Comparison of ENCODE assay signal across 32 cellular contexts in genomic region chr5:31630931-31631330, GRCh38. TPM values are rescaled to one million over a fixed set of nuclear protein-coding genes. Genes with fewer than 3 reads are reported as not detected.
DNase-seq lines count a peak whose midpoint lies in the region; ATAC-seq, FAIRE-seq and TF ChIP-seq lines count a peak whose summit lies in the region.
"Had no signal": no experiment of that assay in that cellular context is flagged by ENCODE, and none has a peak within 500 bp of the region (broad histone marks: within the 10 kb centered on the region; RNA-seq: fewer than 3 reads in every experiment).

No MANE protein-coding gene starts in this region.

- FAIRE-seq in A549 (lab: Jason Lieb, UNC): no peak
- FAIRE-seq: A204.1, H54 had no signal

- CTCF ChIA-PET in A549 (lab: Yijun Ruan, JAX) (no interaction called here), SK-N-SH (lab: Yijun Ruan, JAX) (interaction anchor here (0.6 to 2.7 kb wide), 5 partner anchors 71 to 446 kb away, joined by 3 to 7 read pairs (median 4); no protein-coding TSS in a partner anchor)

- peaks cover 13% of the 10 kb centered on the region for H3K27me3 ChIP-seq in SK-N-SH (ENCODE audit: insufficient read depth)
- no peaks in the 10 kb centered on the region for H3K27me3 ChIP-seq in heart right ventricle
- no peaks in the 10 kb centered on the region for H3K27me3 ChIP-seq in psoas muscle (ENCODE audit: insufficient read depth in 3 of 3, low read length in 2 of 3)
- no peaks in the 10 kb centered on the region for H3K27me3 ChIP-seq in brain microvascular endothelial cell (replicated peaks)
- H3K27me3 ChIP-seq: ascending aorta had no signal

- H3K9me3 ChIP-seq in A549 (no peaks in the 10 kb centered on the region), SK-N-SH (no peaks in the 10 kb centered on the region), heart right ventricle (no peaks in the 10 kb centered on the region), psoas muscle (no peaks in the 10 kb centered on the region)
- H3K9me3 ChIP-seq: ascending aorta had no signal

- no peaks in the 10 kb centered on the region for H3F3A ChIP-seq in SK-N-SH (replicated peaks; ENCODE audit: insufficient read depth)

- H3K79me2 ChIP-seq in SK-N-SH (ENCODE audit: insufficient read depth): no peaks in the 10 kb centered on the region

- H2AFZ ChIP-seq in SK-N-SH (ENCODE audit: low read depth): no peak overlapping the region

- in situ Hi-C loops in brain microvascular endothelial cell (cut with HindIII; ENCODE audit: low pct_ligation_motif_present, low sequenced_read_pairs): no loop called here

- no peaks in the 10 kb centered on the region for H4K20me1 ChIP-seq in SK-N-SH (ENCODE audit: insufficient read depth)

- no peak overlapping the region for H3K4me2 ChIP-seq in A549
- no peak overlapping the region for H3K4me2 ChIP-seq in SK-N-SH

- POLR2A ChIA-PET in A549 (lab: Yijun Ruan, JAX) (no interaction called here), SK-N-SH (lab: Yijun Ruan, JAX) (interaction anchor here (0.6 kb wide), 1 partner anchor 312 kb away, joined by 5 read pairs; no protein-coding TSS in a partner anchor)

- no peak for TF ChIP-seq CTCF in A549 (IDR thresholded peaks at IDR 0.05)
- TF ChIP-seq CTCF in SK-N-SH (IDR thresholded peaks at IDR 0.05): no peak
- TF ChIP-seq CTCF in heart right ventricle (IDR thresholded peaks at IDR 0.05): no peak
- TF ChIP-seq CTCF in psoas muscle (IDR thresholded peaks at IDR 0.05): no peak
- TF ChIP-seq CTCF in brain microvascular endothelial cell (IDR thresholded peaks at IDR 0.05; ENCODE audit: low read depth, low read length, missing control alignments): no peak

- ATAC-seq in A549: peak; percentile 30 to 31; a peak in 2 of 6 replicates
- ATAC-seq in heart right ventricle: peak; percentile 93 to 98 (median 96)
- peak in 3 of 4 donors; percentile 49 to 97 (median 60) for ATAC-seq in psoas muscle
- ATAC-seq in HG03039 (IDR thresholded peaks at IDR 0.05; ENCODE audit: unreplicated experiment): no peak
- ATAC-seq: left lobe of liver; stimulated activated naive B cell treated with anti-CD40 and anti-IgM and Interleukin-4, amounts not matched to agents 10 μg/mL and 1 μg/mL and 100 μg/mL, for 72 hours had no signal

- no peaks in the 10 kb centered on the region for H3K4me1 ChIP-seq in A549
- peaks cover 0 to 15% of the 10 kb centered on the region in 2 experiments; a peak in 2 of 4 replicates for H3K4me1 ChIP-seq in SK-N-SH (ENCODE audit: control insufficient read depth in 1 of 2, insufficient read depth in 2 of 2, low read depth in 1 of 2, low read length in 1 of 2)
- H3K4me1 ChIP-seq in heart right ventricle: peaks cover 0 to 26% (median 10%) of the 10 kb centered on the region in 9 donors
- H3K4me1 ChIP-seq in psoas muscle: no peaks in the 10 kb centered on the region
- H3K4me1 ChIP-seq: ascending aorta had no signal

- no peak for DNase-seq in A549 (ENCODE audit: low read depth in 1 of 2, low spot score in 1 of 2)
- peak; percentile 55 for DNase-seq in SK-N-SH
- DNase-seq in heart right ventricle: peak; percentile 71 to 83
- peak in 1 of 2 donors; percentile 20 for DNase-seq in psoas muscle
- DNase-seq in cortex of kidney (lab: John Stamatoyannopoulos, UW): no peak
- no peak for DNase-seq in activated CD4-positive, alpha-beta T cell treated with anti-CD3 and anti-CD28 coated beads, Interleukin-2, amount 50 U/mL, for 1 hour
- no peak for DNase-seq in brain microvascular endothelial cell
- DNase-seq: activated CD4-positive, alpha-beta T cell treated with anti-CD3 and anti-CD28 coated beads for 48 hours; activated gamma-delta T cell; activated naive CD8-positive, alpha-beta T cell treated with anti-CD3 and anti-CD28 coated beads for 36 hours; activated T-cell treated with anti-CD3 and anti-CD28 coated beads, Interleukin-2, amount 50 U/mL, for 24 hours; AML-193; caudate nucleus; CD4-positive, alpha-beta memory T cell; effector memory CD4-positive, alpha-beta T cell; NCI-H1092 treated with DMSO at 0.1 percent for 48 hours; NCI-H187; NCI-H2171 treated with DMSO at 0.1 percent for 48 hours; NCI-H510A treated with DMSO at 0.1 percent for 48 hours; SHP77 treated with DMSO at 0.1 percent for 48 hours; stimulated activated naive B cell treated with anti-CD40 and anti-IgM and Interleukin-4, amounts not matched to agents 10 μg/mL and 1 μg/mL and 100 μg/mL, for 72 hours; SW 1271; T1000 had no signal

- H3K4me3 ChIP-seq in A549 (no peak overlapping the region), SK-N-SH (ENCODE audit: low read depth in 2 of 2, low read length in 1 of 2) (no peak overlapping the region), heart right ventricle (no peak overlapping the region), psoas muscle (no peak overlapping the region), brain microvascular endothelial cell (ENCODE audit: low read depth, low read length) (no peak overlapping the region)
- H3K4me3 ChIP-seq: ascending aorta, coronary artery had no signal

- intact Hi-C loops in heart right ventricle (cut with DNase I): loop anchor here in 2 of 10 donors (10.0 kb wide), 2 partner anchors 54 to 174 kb away; no protein-coding TSS in a partner anchor
- intact Hi-C loops in psoas muscle (cut with DNase I): no loop called here

- no peak for TF ChIP-seq EP300 in A549 (IDR thresholded peaks at IDR 0.05)
- TF ChIP-seq EP300 in SK-N-SH (IDR thresholded peaks at IDR 0.05; ENCODE audit: borderline replicate concordance in 1 of 2, low read depth in 1 of 2, low read length in 1 of 2): no peak; a peak in 1 of 4 replicates

- H3K36me3 ChIP-seq in SK-N-SH (replicated peaks in 1 of 2; ENCODE audit: control insufficient read depth in 1 of 2, insufficient read depth in 2 of 2, low read length in 1 of 2) (no peaks in the 10 kb centered on the region), heart right ventricle (no peaks in the 10 kb centered on the region), psoas muscle (ENCODE audit: insufficient read depth in 1 of 2, low read depth in 1 of 2) (no peaks in the 10 kb centered on the region), brain microvascular endothelial cell (replicated peaks) (no peaks in the 10 kb centered on the region)
- H3K36me3 ChIP-seq: ascending aorta had no signal

- 15% methylated on average over 7 of the region's 7 CpGs for WGBS in A549 (ENCODE audit: missing lambda C conversion rate)
- WGBS in SK-N-SH (ENCODE audit: low lambda C conversion rate): 31% methylated on average over 4 of the region's 7 CpGs
- WGBS in heart right ventricle, 2 donors: 39 to 53% methylated on average over 7 of the region's 7 CpGs
- WGBS in psoas muscle, 3 donors: 46 to 50% (median 47%) methylated on average over 6 to 7 of the region's 7 CpGs

- TF ChIP-seq RAD21 in A549 (conservative IDR thresholded peaks at IDR 0.05 in 1 of 2, IDR thresholded peaks at IDR 0.05 in 1 of 2): no peak
- TF ChIP-seq RAD21 in SK-N-SH (IDR thresholded peaks at IDR 0.05; ENCODE audit: low read length): no peak

- H3K27ac ChIP-seq in A549 (no peak overlapping the region), SK-N-SH (ENCODE audit: low read depth in 2 of 2, low read length in 1 of 2) (no peak overlapping the region), heart right ventricle (peak overlapping the region in 7 of 10 donors; percentile 34 to 75 (median 63)), psoas muscle (no peak overlapping the region), brain microvascular endothelial cell (no peak overlapping the region)
- H3K27ac ChIP-seq: ascending aorta, coronary artery, epithelial cell of prostate, VCaP had no signal

- no peak overlapping the region for H3K9ac ChIP-seq in SK-N-SH

- H3K9me2 ChIP-seq in SK-N-SH: no peaks in the 10 kb centered on the region

- no peak for TF ChIP-seq POLR2A in A549 (IDR thresholded peaks at IDR 0.05; ENCODE audit: low read length)

TF ChIP-seq in A549, 52 proteins besides CTCF, POLR2A, EP300 and RAD21 (continues in another document):
- TF ChIP-seq HOXB5 (CRISPR knock-in tag; IDR thresholded peaks at IDR 0.05): no peak
- TF ChIP-seq, protein P1, sequence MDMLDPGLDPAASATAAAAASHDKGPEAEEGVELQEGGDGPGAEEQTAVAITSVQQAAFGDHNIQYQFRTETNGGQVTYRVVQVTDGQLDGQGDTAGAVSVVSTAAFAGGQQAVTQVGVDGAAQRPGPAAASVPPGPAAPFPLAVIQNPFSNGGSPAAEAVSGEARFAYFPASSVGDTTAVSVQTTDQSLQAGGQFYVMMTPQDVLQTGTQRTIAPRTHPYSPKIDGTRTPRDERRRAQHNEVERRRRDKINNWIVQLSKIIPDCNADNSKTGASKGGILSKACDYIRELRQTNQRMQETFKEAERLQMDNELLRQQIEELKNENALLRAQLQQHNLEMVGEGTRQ (IDR thresholded peaks at IDR 0.05): no peak

TF ChIP-seq in SK-N-SH, 30 proteins besides CTCF, POLR2A, EP300 and RAD21 (continues in another document):
- TF ChIP-seq POLR2AphosphoS5 (IDR thresholded peaks at IDR 0.05; ENCODE audit: low read depth, low read length) (no peak), MEF2A (IDR thresholded peaks at IDR 0.05; ENCODE audit: borderline replicate concordance, low read depth) (no peak), FOXJ3 (CRISPR knock-in tag; IDR thresholded peaks at IDR 0.05) (peak; percentile 87)

RNA-seq across cellular contexts. Expression of gene PDZD2, which starts 8.0 kb away (rescaled TPM):
- polyA plus RNA-seq in A549 (2011; rRNA removed) (0.09 and 0.12 TPM in 2 replicates), A549 (2017; fragmentation: RNase III; extraction: RNeasy Plus Mini Kit Qiagen cat#74134 plus additional on column Dnase treatment) (0.06 to 0.09 TPM (median 0.07 TPM) in 3 replicates), SK-N-SH (2012; rRNA removed) (0.06 and 0.13 TPM in 2 replicates), heart right ventricle (10 to 100 TPM in 1 of 2 donors, 1 to 10 TPM in 1; 9.0 to 24.1 TPM), psoas muscle (1 to 10 TPM; 1.4 to 4.5 (median 1.5) TPM)
- under 0.01 and 0.04 TPM in 2 replicates for polyA plus RNA-seq in A549 (2012; cell fraction: cytosol; rRNA removed)
- 0.01 TPM in 1 of 2 replicates, not detected in the other for polyA plus RNA-seq in A549 (2012; cell fraction: nucleus; rRNA removed)
- 0.04 and 0.05 TPM in 2 replicates for polyA minus RNA-seq in A549 (2011; rRNA and poly(A)+ RNA removed)
- 0.04 and 0.13 TPM in 2 replicates for polyA plus RNA-seq in SK-N-SH (2012; cell fraction: cytosol; rRNA removed)
- 0.05 and 0.20 TPM in 2 replicates for polyA plus RNA-seq in SK-N-SH (2012; cell fraction: nucleus; rRNA removed)
- total RNA-seq in heart right ventricle (100 to 1,000 TPM in 3 of 10 donors, 10 to 100 TPM in 7; 41.6 to 117 (median 89.0) TPM), psoas muscle (10 to 100 TPM in 1 of 4 donors, 1 to 10 TPM in 3; 4.4 to 17.5 (median 7.0) TPM)
- total RNA-seq: HT-29 had no signal

Comparison
In these comparisons a context has a peak if more than half of its experiments do, and no peak if none do; other contexts are left out.
1. DNase-seq: peak in SK-N-SH (single experiment) and heart right ventricle (2 of 2); none in A549 (0 of 2), cortex of kidney (single experiment), activated CD4-positive, alpha-beta T cell treated with anti-CD3 and anti-CD28 coated beads, Interleukin-2, amount 50 U/mL, for 1 hour (single experiment) and brain microvascular endothelial cell (single experiment).
2. H3K27ac ChIP-seq: peak in heart right ventricle (7 of 10); none in A549 (0 of 2), SK-N-SH (0 of 2), psoas muscle (single experiment) and brain microvascular endothelial cell (single experiment).
3. Of the 12 proteins assayed by ChIP-seq in both A549 and SK-N-SH: peak only in A549: none; only in SK-N-SH: CHD2; in both: none; in neither: 11.